In the genomic region with DNA sequence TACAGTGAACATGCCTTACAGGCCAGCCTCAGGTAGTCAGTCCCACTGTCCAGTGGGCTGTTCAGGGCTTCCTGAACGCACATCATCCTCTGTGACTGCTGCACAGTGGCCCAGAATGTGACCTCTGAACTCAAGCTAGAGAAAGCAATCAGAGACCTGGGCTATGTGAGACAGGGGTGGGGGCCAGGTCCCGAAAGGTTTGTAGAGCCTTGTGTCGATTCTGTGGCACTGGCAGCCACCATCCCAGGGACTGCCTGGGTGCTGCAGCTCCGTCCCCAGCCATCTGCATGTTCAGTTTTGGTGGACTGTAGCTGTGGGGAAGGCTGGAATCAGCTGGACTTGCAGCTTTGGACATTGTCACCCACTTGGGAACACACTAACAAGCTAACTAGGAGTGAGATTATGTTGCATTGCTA, we compare ENCODE assay signal across 27 cellular contexts. TPM values are rescaled to one million over a fixed set of nuclear protein-coding genes. Genes with fewer than 3 reads are reported as not detected.
DNase-seq lines count a peak whose midpoint lies in the region; ATAC-seq and TF ChIP-seq lines count a peak whose summit lies in the region.
"Had no signal": no experiment of that assay in that cellular context is flagged by ENCODE, and none has a peak within 500 bp of the region (broad histone marks: within the 10 kb centered on the region; RNA-seq: fewer than 3 reads in every experiment).

No MANE protein-coding gene starts in this region.

- no peaks in the 10 kb centered on the region for H3K27me3 ChIP-seq in mesenchymal stem cell (ENCODE audit: control insufficient read depth in 1 of 2, insufficient read depth in 1 of 2, low read length in 2 of 2)
- H3K27me3 ChIP-seq: body of pancreas, colonic mucosa, heart right ventricle, tibial artery had no signal

- no peak overlapping the region for H3K14ac ChIP-seq in mesenchymal stem cell (ENCODE audit: low read length in 2 of 2)

- peaks cover 13% of the 10 kb centered on the region for H3K79me1 ChIP-seq in mesenchymal stem cell (replicated peaks; ENCODE audit: low read length, poor library complexity, severe bottlenecking)

- H3K4me1 ChIP-seq in mesenchymal stem cell (ENCODE audit: control insufficient read depth, insufficient read depth, low read depth, low read length) = peaks cover 12% of the 10 kb centered on the region
- H3K4me1 ChIP-seq: colonic mucosa had no signal

- H2AK5ac ChIP-seq in mesenchymal stem cell (ENCODE audit: low read length, severe bottlenecking) = peak overlapping the region; percentile 17

- H3K4ac ChIP-seq in mesenchymal stem cell (ENCODE audit: low read depth in 1 of 2, low read length in 2 of 2) = no peak overlapping the region

- H3K36me3 ChIP-seq in mesenchymal stem cell (ENCODE audit: control insufficient read depth in 1 of 2, insufficient read depth in 2 of 2, low read depth in 1 of 2, low read length in 2 of 2) = no peaks in the 10 kb centered on the region
- H3K36me3 ChIP-seq: colonic mucosa, tibial artery had no signal

- no peaks in the 10 kb centered on the region for H3K27me3 Mint-ChIP-seq in chondrocyte (ENCODE audit: low read depth)
- H3K27me3 Mint-ChIP-seq in activated T-helper 17 cell treated with anti-CD3 and anti-CD28 coated beads, Interleukin-2, amount 50 U/mL, for 72 hours = no peaks in the 10 kb centered on the region
- H3K27me3 Mint-ChIP-seq: activated CD4-positive, alpha-beta T cell treated with anti-CD3 and anti-CD28 coated beads, Interleukin-2, amount 10 ng/mL, durations not matched to agents 7 days and 5 days; activated naive CD8-positive, alpha-beta T cell treated with anti-CD3 and anti-CD28 coated beads for 36 hours had no signal

- peak; percentile 13 for DNase-seq in KG1 (lab: John Stamatoyannopoulos, UW)
- no peak for DNase-seq in chondrocyte (ENCODE audit: low spot score)
- no peak for DNase-seq in mesenchymal stem cell
- DNase-seq in lower leg skin (ENCODE audit: low spot score in 2 of 2) = no peak
- DNase-seq in A172 (ENCODE audit: low spot score) = no peak
- DNase-seq: activated CD4-positive, alpha-beta T cell treated with anti-CD3 and anti-CD28 coated beads, Interleukin-2, amount 10 ng/mL, durations not matched to agents 7 days and 5 days; activated naive CD8-positive, alpha-beta T cell treated with anti-CD3 and anti-CD28 coated beads for 36 hours; body of pancreas; colonic mucosa; COR-L47; heart right ventricle; MV-4-11; NCI-H1694 treated with DMSO at 0.1 percent for 48 hours; NCI-H774; PC-3; stimulated activated CD4-positive, alpha-beta T cell treated with anti-CD3 and anti-CD28 coated beads, Interleukin-1b, Interleukin-23, amount 100 ng/mL, for 48 hours; stimulated activated naive B cell treated with anti-CD40 and anti-IgM and Interleukin-4, amounts not matched to agents 10 μg/mL and 1 μg/mL and 100 μg/mL, for 72 hours; T-helper 1 cell; tibial artery had no signal

- H3K23ac ChIP-seq in mesenchymal stem cell (ENCODE audit: low read length in 2 of 2) = peak overlapping the region in 1 of 2 experiments; percentile 46

- TF ChIP-seq CTCF in chondrocyte (IDR thresholded peaks at IDR 0.05) (no peak), lower leg skin (IDR thresholded peaks at IDR 0.05) (no peak)

- no peak overlapping the region for H2BK120ac ChIP-seq in mesenchymal stem cell (ENCODE audit: low read depth, low read length)

- no peak overlapping the region for H3K4me2 ChIP-seq in mesenchymal stem cell (ENCODE audit: low read length, poor library complexity, severe bottlenecking)

- WGBS in mesenchymal stem cell = 67% methylated on average over 4 of the region's 4 CpGs
- 93 to 94% methylated on average over 4 of the region's 4 CpGs for WGBS in lower leg skin, 2 donors

- peaks cover 2% of the 10 kb centered on the region for H3K36me3 Mint-ChIP-seq in chondrocyte (ENCODE audit: low read depth)
- H3K36me3 Mint-ChIP-seq in activated T-helper 17 cell treated with anti-CD3 and anti-CD28 coated beads, Interleukin-2, amount 50 U/mL, for 72 hours (ENCODE audit: low read depth) = no peaks in the 10 kb centered on the region
- H3K36me3 Mint-ChIP-seq: stimulated activated naive B cell treated with anti-CD40 and anti-IgM and Interleukin-4, amounts not matched to agents 10 μg/mL and 1 μg/mL and 100 μg/mL, for 72 hours had no signal

- H3K27ac ChIP-seq in mesenchymal stem cell (ENCODE audit: low read length, poor library complexity, severe bottlenecking) (no peak overlapping the region), temporal lobe (ENCODE audit: low read depth, low read length) (peak overlapping the region; percentile 76)
- H3K27ac ChIP-seq: body of pancreas, colonic mucosa, HL-60, tibial artery had no signal

- peak overlapping the region in 1 of 2 experiments; percentile 15 for H2BK12ac ChIP-seq in mesenchymal stem cell (ENCODE audit: low read length in 2 of 2)

- TF ChIP-seq POLR2A in lower leg skin (IDR thresholded peaks at IDR 0.05) = no peak

- H3K9me3 ChIP-seq in mesenchymal stem cell (ENCODE audit: control insufficient read depth, low read length) = no peaks in the 10 kb centered on the region
- H3K9me3 ChIP-seq: body of pancreas, colonic mucosa, heart right ventricle, tibial artery had no signal

- H4K8ac ChIP-seq in mesenchymal stem cell (ENCODE audit: low read length) = peak overlapping the region; percentile 40

- H3K18ac ChIP-seq in mesenchymal stem cell (ENCODE audit: low read depth in 1 of 2, low read length in 2 of 2) = peak overlapping the region in 1 of 2 experiments; percentile 46

- H3K27ac Mint-ChIP-seq in chondrocyte (ENCODE audit: unreplicated experiment) = peak overlapping the region; percentile 28
- H3K27ac Mint-ChIP-seq in activated T-helper 17 cell treated with anti-CD3 and anti-CD28 coated beads, Interleukin-2, amount 50 U/mL, for 72 hours = no peak overlapping the region
- H3K27ac Mint-ChIP-seq: activated CD4-positive, alpha-beta T cell treated with anti-CD3 and anti-CD28 coated beads, Interleukin-2, amount 10 ng/mL, durations not matched to agents 7 days and 5 days; activated naive CD8-positive, alpha-beta T cell treated with anti-CD3 and anti-CD28 coated beads for 36 hours; activated T-helper 2 cell treated with anti-CD3 and anti-CD28 coated beads, Interferon-gamma antibody, Interleukin-2, Interleukin-4, amounts not matched to agents 10 μg/mL and 5 μg/mL and 100 μg/mL, durations not matched to agents 14 hours and 24 hours and 36 hours; B cell; IgD-negative memory B cell; stimulated activated naive B cell treated with anti-CD40 and anti-IgM and Interleukin-4, amounts not matched to agents 10 μg/mL and 1 μg/mL and 100 μg/mL, for 72 hours had no signal

- no peak overlapping the region for H3K4me3 Mint-ChIP-seq in chondrocyte (ENCODE audit: unreplicated experiment)
- no peak overlapping the region for H3K4me3 Mint-ChIP-seq in activated T-helper 17 cell treated with anti-CD3 and anti-CD28 coated beads, Interleukin-2, amount 50 U/mL, for 72 hours
- H3K4me3 Mint-ChIP-seq: activated CD4-positive, alpha-beta T cell treated with anti-CD3 and anti-CD28 coated beads, Interleukin-2, amount 10 ng/mL, durations not matched to agents 7 days and 5 days; activated naive CD8-positive, alpha-beta T cell treated with anti-CD3 and anti-CD28 coated beads for 36 hours; B cell; IgD-negative memory B cell; stimulated activated naive B cell treated with anti-CD40 and anti-IgM and Interleukin-4, amounts not matched to agents 10 μg/mL and 1 μg/mL and 100 μg/mL, for 72 hours had no signal

- intact Hi-C loops in lower leg skin (cut with DNase I; ENCODE audit: low total_unique reads) = no loop called here

- H2BK15ac ChIP-seq in mesenchymal stem cell (ENCODE audit: low read depth, poor library complexity, severe bottlenecking) = no peak overlapping the region

- ATAC-seq in activated T-helper 17 cell treated with anti-CD3 and anti-CD28 coated beads, Interleukin-2, amount 50 U/mL, for 72 hours (replicated peaks) = no peak
- ATAC-seq: body of pancreas; HCT116; heart right ventricle; PC-3; stimulated activated naive B cell treated with anti-CD40 and anti-IgM and Interleukin-4, amounts not matched to agents 10 μg/mL and 1 μg/mL and 100 μg/mL, for 72 hours had no signal

- no peaks in the 10 kb centered on the region for H3K9me3 Mint-ChIP-seq in chondrocyte (ENCODE audit: low read depth)
- H3K9me3 Mint-ChIP-seq in activated T-helper 17 cell treated with anti-CD3 and anti-CD28 coated beads, Interleukin-2, amount 50 U/mL, for 72 hours = no peaks in the 10 kb centered on the region
- H3K9me3 Mint-ChIP-seq: activated CD4-positive, alpha-beta T cell treated with anti-CD3 and anti-CD28 coated beads, Interleukin-2, amount 10 ng/mL, durations not matched to agents 7 days and 5 days; activated naive CD8-positive, alpha-beta T cell treated with anti-CD3 and anti-CD28 coated beads for 36 hours; activated T-helper 2 cell treated with anti-CD3 and anti-CD28 coated beads, Interferon-gamma antibody, Interleukin-2, Interleukin-4, amounts not matched to agents 10 μg/mL and 5 μg/mL and 100 μg/mL, durations not matched to agents 14 hours and 24 hours and 36 hours; IgD-negative memory B cell; stimulated activated naive B cell treated with anti-CD40 and anti-IgM and Interleukin-4, amounts not matched to agents 10 μg/mL and 1 μg/mL and 100 μg/mL, for 72 hours had no signal

- peaks cover 53% of the 10 kb centered on the region for H3K4me1 Mint-ChIP-seq in chondrocyte (ENCODE audit: low read depth)
- peaks cover 6% of the 10 kb centered on the region for H3K4me1 Mint-ChIP-seq in activated T-helper 17 cell treated with anti-CD3 and anti-CD28 coated beads, Interleukin-2, amount 50 U/mL, for 72 hours

- no peak overlapping the region for H2BK5ac ChIP-seq in mesenchymal stem cell (ENCODE audit: low read depth, low read length, poor library complexity, severe bottlenecking)

- no peak overlapping the region for H2AFZ ChIP-seq in mesenchymal stem cell (ENCODE audit: low read depth, low read length)

- peak overlapping the region; percentile 67 for H4K91ac ChIP-seq in mesenchymal stem cell (ENCODE audit: low read length)

- no peak overlapping the region for H3K9ac ChIP-seq in mesenchymal stem cell (ENCODE audit: low read length)

- H3K4me3 ChIP-seq in mesenchymal stem cell (ENCODE audit: insufficient read depth in 1 of 2, low read depth in 1 of 2, low read length in 2 of 2) = no peak overlapping the region
- no peak overlapping the region for H3K4me3 ChIP-seq in lower leg skin (ENCODE audit: low read depth, poor library complexity, severe bottlenecking)
- H3K4me3 ChIP-seq: body of pancreas, colonic mucosa, lung, tibial artery had no signal

RNA-seq across cellular contexts. Expression of a gene that starts 47.7 kb away (rescaled TPM):
- total RNA-seq in chondrocyte (13.1 to 15.3 TPM (median 13.9 TPM) in 3 replicates), temporal lobe (29.7 TPM), lower leg skin (10 to 100 TPM in 3 of 4 donors, 1 to 10 TPM in 1; 8.6 to 12.5 (median 10.9) TPM)
- 3.5 TPM for polyA plus RNA-seq in mesenchymal stem cell (2013, experiment 1 of 2)
- 3.4 TPM for polyA plus RNA-seq in mesenchymal stem cell (2013, experiment 2 of 2)
- 10.7 TPM in 2 replicates for total RNA-seq in A172 (2014; rRNA removed; shearing (Covaris generic))
- total RNA-seq in activated T-helper 17 cell treated with anti-CD3 and anti-CD28 coated beads, Interleukin-2, amount 50 U/mL, for 72 hours = 1 to 10 TPM; 3.9 TPM
